22 cellular contexts compared by ENCODE assay signal in genomic region chr20:32877507-32877906, GRCh38. TPM values are rescaled to one million over a fixed set of nuclear protein-coding genes. Genes with fewer than 3 reads are reported as not detected.
DNase-seq lines count a peak whose midpoint lies in the region; TF ChIP-seq lines count a peak whose summit lies in the region.
"Had no signal": no experiment of that assay in that cellular context is flagged by ENCODE, and none has a peak within 500 bp of the region (broad histone marks: within the 10 kb centered on the region; RNA-seq: fewer than 3 reads in every experiment).

No MANE protein-coding gene starts in this region.

- H3K9me3 ChIP-seq in SJCRH30 (replicated peaks) (no peaks in the 10 kb centered on the region), sigmoid colon (no peaks in the 10 kb centered on the region)
- H3K9me3 ChIP-seq: ascending aorta, BLaER1, thoracic aorta had no signal

- WGBS in sigmoid colon, 2 donors = 84 to 87% methylated on average over 5 of the region's 5 CpGs

- TF ChIP-seq CTCF in fibroblast of pulmonary artery (IDR thresholded peaks at IDR 0.05; ENCODE audit: low read length, missing control alignments) (no peak), sigmoid colon (IDR thresholded peaks at IDR 0.05) (no peak)

- H3K27me3 ChIP-seq in SJCRH30 (no peaks in the 10 kb centered on the region), sigmoid colon (no peaks in the 10 kb centered on the region)
- H3K27me3 ChIP-seq: ascending aorta, BLaER1 had no signal

- H3K36me3 ChIP-seq in SJCRH30 (no peaks in the 10 kb centered on the region), sigmoid colon (no peaks in the 10 kb centered on the region)
- H3K36me3 ChIP-seq: ascending aorta, BLaER1, thoracic aorta had no signal

- in situ Hi-C loops in ACHN (cut with HindIII; ENCODE audit: low pct_ligation_motif_present, low pct_unique_long_range_greater_than_20kb, low sequenced_read_pairs) = no loop called here

- DNase-seq in HCEC 1CT (peak; percentile 12), SJCRH30 (peak; percentile 88 to 92), fibroblast of pulmonary artery (ENCODE audit: low read depth) (peak; percentile 11), sigmoid colon (peak; percentile 79), GOT3 (lab: John Stamatoyannopoulos, UW) (no peak), NCI-H2029 (lab: John Stamatoyannopoulos, UW) (no peak), ACHN (no peak), cerebellar nuclear complex (lab: John Stamatoyannopoulos, UW) (no peak)
- DNase-seq: activated CD8-positive, alpha-beta memory T cell treated with anti-CD3 and anti-CD28 coated beads, Interleukin-2, amount 50 U/mL, for 48 hours; activated gamma-delta T cell treated with Interleukin-2 at 50 U/mL for 16 hours; cortex of kidney; kidney glomerular epithelial cell; NCI-H187 treated with DMSO at 0.1 percent for 48 hours; NCI-H510A; occipital lobe; SHP77 treated with DMSO at 0.1 percent for 48 hours; stimulated activated CD4-positive, alpha-beta T cell treated with anti-CD3 and anti-CD28 coated beads, Interleukin-4, amount 100 ng/mL, for 24 hours; stimulated activated CD8-positive, alpha-beta memory T cell treated with anti-CD3 and anti-CD28 coated beads, Interleukin-4, amount 100 ng/mL, for 48 hours had no signal

- TF ChIP-seq POLR2A in sigmoid colon (IDR thresholded peaks at IDR 0.05) = no peak

- H3K27ac ChIP-seq in SJCRH30 = peak overlapping the region; percentile 26; the same call in 1 of the 2 replicates
- peak overlapping the region in 3 of 4 donors; percentile 63 to 77 (median 72) for H3K27ac ChIP-seq in sigmoid colon
- H3K27ac ChIP-seq: ascending aorta, BLaER1, thoracic aorta had no signal

- TF ChIP-seq EP300 in sigmoid colon (IDR thresholded peaks at IDR 0.05) = no peak

- H3K4me1 ChIP-seq in SJCRH30 = peaks cover 18% of the 10 kb centered on the region; the same call in 1 of the 2 replicates
- H3K4me1 ChIP-seq in sigmoid colon = peaks cover 0 to 21% (median 9%) of the 10 kb centered on the region in 4 donors
- H3K4me1 ChIP-seq: ascending aorta had no signal

- H3K4me3 ChIP-seq in SJCRH30 = no peak overlapping the region
- H3K4me3 ChIP-seq in fibroblast of pulmonary artery (replicated peaks; ENCODE audit: low read depth, low read length) = no peak overlapping the region
- H3K4me3 ChIP-seq in sigmoid colon = no peak overlapping the region
- H3K4me3 ChIP-seq: ascending aorta, BLaER1, thoracic aorta had no signal

- intact Hi-C loops in sigmoid colon (cut with DNase I) = loop anchor here (5.0 kb wide), 1 partner anchor 55 kb away; no protein-coding TSS in a partner anchor

RNA-seq across cellular contexts. Expression of gene EFCAB8, which starts 18.8 kb away (rescaled TPM):
- total RNA-seq in SJCRH30 (2014; rRNA removed; shearing (Covaris generic)) = 0.28 and 0.58 TPM in 2 replicates
- total RNA-seq in sigmoid colon = under 1 TPM in 3 of 4 donors, not detected in 1; 0.49 to 0.83 (median 0.71) TPM
- polyA plus RNA-seq in sigmoid colon = under 1 TPM in 1 of 3 donors, not detected in 2; 0.06 TPM
- total RNA-seq: ascending aorta, epithelial cell of proximal tubule, occipital lobe had no signal

RNA-seq across cellular contexts. Expression of gene MAPRE1, which starts 57.8 kb away (rescaled TPM):
- total RNA-seq in SJCRH30 (2014; rRNA removed; shearing (Covaris generic)) = 322 and 324 TPM in 2 replicates
- total RNA-seq in sigmoid colon = 100 to 1,000 TPM in 3 of 4 donors, 10 to 100 TPM in 1; 94.7 to 146 (median 131) TPM
- polyA plus RNA-seq in sigmoid colon = 10 to 100 TPM; 56.8 to 72.4 (median 57.7) TPM

Comparison
In these comparisons a context has a peak if more than half of its experiments do, and no peak if none do; other contexts are left out.
1. DNase-seq: peak in HCEC 1CT (single experiment), SJCRH30 (2 of 2), fibroblast of pulmonary artery (single experiment) and sigmoid colon (single experiment); none in GOT3 (single experiment), NCI-H2029 (single experiment), ACHN (single experiment) and cerebellar nuclear complex (0 of 2).